25 cellular contexts compared by ENCODE assay signal in the genomic region with DNA sequence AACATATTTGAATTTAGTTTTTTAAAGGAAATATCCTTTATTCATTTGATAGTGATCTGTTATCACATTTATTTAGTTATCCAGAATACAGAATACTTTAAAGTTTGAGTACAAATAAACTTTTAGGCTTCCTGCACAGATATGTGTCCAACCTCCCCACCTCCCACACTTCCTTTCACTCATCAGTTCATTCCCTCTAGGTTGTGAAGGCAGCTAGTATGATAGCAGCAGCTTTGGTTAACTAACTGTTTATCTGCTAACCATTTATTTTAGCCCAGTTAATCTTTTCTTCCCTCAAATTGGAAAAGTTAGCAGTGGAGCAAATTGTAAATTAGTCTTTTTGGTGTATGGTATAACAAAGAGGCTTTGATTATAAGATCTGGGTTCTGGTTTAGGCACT.
"Had no signal": no experiment of that assay in that cellular context is flagged by ENCODE, and none has a peak within 500 bp of the region (broad histone marks: within the 10 kb centered on the region; RNA-seq: fewer than 3 reads in every experiment).

No MANE protein-coding gene starts in this region.

- H3K27ac ChIP-seq: brain microvascular endothelial cell, KMS-11, VCaP had no signal

- H3K27ac Mint-ChIP-seq: activated B cell treated with CpG ODN at 0.5 μM for 24 hours; activated naive CD4-positive, alpha-beta T cell treated with anti-CD3 and anti-CD28 coated beads for 36 hours; activated naive CD8-positive, alpha-beta T cell treated with anti-CD3 and anti-CD28 coated beads for 36 hours; activated T-helper 1 cell treated with anti-CD3 and anti-CD28 coated beads, Interleukin-12 subunit alpha, Interleukin-12 subunit beta, Interleukin-2, Interleukin-4 antibody, amounts not matched to agents 30 ng/mL and 10 ng/mL and 1 ng/mL, durations not matched to agents 14 hours and 24 hours and 36 hours had no signal

- H3K9me3 Mint-ChIP-seq: activated B cell treated with CpG ODN at 0.5 μM for 24 hours; activated naive CD4-positive, alpha-beta T cell treated with anti-CD3 and anti-CD28 coated beads for 36 hours; activated T-helper 1 cell treated with anti-CD3 and anti-CD28 coated beads, Interleukin-12 subunit alpha, Interleukin-12 subunit beta, Interleukin-2, Interleukin-4 antibody, amounts not matched to agents 30 ng/mL and 10 ng/mL and 1 ng/mL, durations not matched to agents 14 hours and 24 hours and 36 hours had no signal

- H3K9ac ChIP-seq: KMS-11 had no signal

- H3K4me3 Mint-ChIP-seq: activated B cell treated with CpG ODN at 0.5 μM for 24 hours; activated naive CD4-positive, alpha-beta T cell treated with anti-CD3 and anti-CD28 coated beads for 36 hours; activated naive CD8-positive, alpha-beta T cell treated with anti-CD3 and anti-CD28 coated beads for 36 hours; activated T-helper 1 cell treated with anti-CD3 and anti-CD28 coated beads, Interleukin-12 subunit alpha, Interleukin-12 subunit beta, Interleukin-2, Interleukin-4 antibody, amounts not matched to agents 30 ng/mL and 10 ng/mL and 1 ng/mL, durations not matched to agents 14 hours and 24 hours and 36 hours had no signal

- DNase-seq: activated B cell treated with CpG ODN at 0.5 μM for 24 hours; activated CD4-positive, alpha-beta T cell treated with anti-CD3 and anti-CD28 coated beads for 48 hours; activated CD4-positive, CD25-positive, alpha-beta regulatory T cell treated with anti-CD3 and anti-CD28 coated beads, Interleukin-2, amount 50 U/mL, for 72 hours; activated CD8-positive, alpha-beta memory T cell treated with anti-CD3 and anti-CD28 coated beads, Interleukin-2, amount 50 U/mL, for 4 hours; activated gamma-delta T cell treated with Interleukin-2 at 50 U/mL for 16 hours; activated naive CD4-positive, alpha-beta T cell treated with anti-CD3 and anti-CD28 coated beads for 36 hours; activated naive CD8-positive, alpha-beta T cell treated with anti-CD3 and anti-CD28 coated beads for 36 hours; amniotic stem cell; aorta; brain microvascular endothelial cell; central memory CD4-positive, alpha-beta T cell; NCI-H1092 treated with DMSO at 0.1 percent for 48 hours; NCI-H1417 treated with DMSO at 0.1 percent for 48 hours; NCI-H1930; NCI-H2081 treated with DMSO at 0.1 percent for 48 hours; NCI-H345; NCI-H524 treated with DMSO at 0.1 percent for 48 hours; Right ventricle myocardium superior; SW 1271; T-helper 1 cell; T-helper 2 cell; T-helper 9 cell had no signal

- H3K27me3 Mint-ChIP-seq: activated B cell treated with CpG ODN at 0.5 μM for 24 hours; activated naive CD8-positive, alpha-beta T cell treated with anti-CD3 and anti-CD28 coated beads for 36 hours had no signal

- H3K4me2 ChIP-seq: KMS-11 had no signal

- H3K27me3 ChIP-seq: brain microvascular endothelial cell had no signal
